In the genomic region with DNA sequence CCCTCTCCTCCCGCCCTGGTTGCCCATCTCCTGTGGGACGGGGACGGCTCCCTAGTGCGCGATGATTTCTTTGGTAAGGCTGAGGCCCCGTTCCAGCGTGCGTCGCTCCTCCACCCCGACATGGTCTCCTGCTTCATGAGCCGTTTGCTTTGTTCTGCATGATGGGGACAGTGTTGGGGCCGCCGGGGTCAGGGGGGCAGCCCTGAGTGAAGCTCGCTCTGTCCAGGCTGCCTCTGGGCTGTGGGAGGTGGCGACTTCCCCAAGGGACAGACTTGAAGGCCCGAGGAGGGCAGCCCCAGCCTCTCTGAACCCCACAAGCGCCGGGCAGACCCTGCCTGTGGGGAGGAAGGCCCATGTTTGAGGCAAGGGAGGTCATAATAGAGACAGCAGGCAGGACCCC, we compare ENCODE assay signal across 25 cellular contexts.
"Had no signal": no experiment of that assay in that cellular context is flagged by ENCODE, and none has a peak within 500 bp of the region (broad histone marks: within the 10 kb centered on the region; RNA-seq: fewer than 3 reads in every experiment).

No MANE protein-coding gene starts in this region.

- H3K4me3 ChIP-seq: adrenal gland, MG63, SJCRH30 had no signal

- H3K4me1 ChIP-seq: adrenal gland, SJCRH30 had no signal

- ATAC-seq: activated CD4-positive, CD25-positive, alpha-beta regulatory T cell treated with anti-CD3 and anti-CD28 coated beads, Interleukin-2, amount 50 U/mL, for 24 hours had no signal

- DNase-seq: activated CD4-positive, alpha-beta T cell treated with anti-CD3 and anti-CD28 coated beads for 48 hours; activated CD4-positive, alpha-beta T cell treated with anti-CD3 and anti-CD28 coated beads, Interleukin-2, amount 50 U/mL, for 48 hours; activated effector memory CD4-positive, alpha-beta T cell treated with Interleukin-2 at 50 U/mL for 16 hours; activated naive CD4-positive, alpha-beta T cell treated with Interleukin-2 at 50 U/mL for 16 hours; activated T-cell treated with anti-CD3 and anti-CD28 coated beads, Interleukin-2, amount 50 U/mL, for 24 hours; anterior cingulate cortex; cerebellar nuclear complex; MG63; MV-4-11; NCI-H1092 treated with DMSO at 0.1 percent for 48 hours; NCI-H1417 treated with DMSO at 0.1 percent for 48 hours; NCI-H1694 treated with DMSO at 0.1 percent for 48 hours; NCI-H2029 treated with DMSO at 0.1 percent for 48 hours; NCI-H345; NCI-H510A; NCI-H526 treated with DMSO at 0.1 percent for 48 hours; NCI-H82; Right ventricle myocardium superior; SJCRH30; SK-N-SH had no signal

- H3K9me3 ChIP-seq: adrenal gland, MG63, Peyer's patch, SJCRH30, SK-N-SH had no signal

- H3K27ac ChIP-seq: adrenal gland, SJCRH30 had no signal

- H3K4me2 ChIP-seq: SK-N-SH had no signal

- H3K9ac ChIP-seq: SK-N-SH had no signal

- H3K36me3 Mint-ChIP-seq: activated naive CD8-positive, alpha-beta T cell had no signal

- H3K4me3 Mint-ChIP-seq: activated naive CD8-positive, alpha-beta T cell; activated T-cell treated with anti-CD3 and anti-CD28 coated beads, Interleukin-2, amount 50 U/mL, for 24 hours; activated T-helper 1 cell treated with anti-CD3 and anti-CD28 coated beads, Interleukin-12 subunit alpha, Interleukin-12 subunit beta, Interleukin-2, Interleukin-4 antibody, amounts not matched to agents 30 ng/mL and 10 ng/mL and 1 ng/mL, durations not matched to agents 14 hours and 24 hours and 36 hours had no signal

- H3K27ac Mint-ChIP-seq: activated naive CD8-positive, alpha-beta T cell; activated T-cell treated with anti-CD3 and anti-CD28 coated beads, Interleukin-2, amount 50 U/mL, for 24 hours; activated T-helper 1 cell treated with anti-CD3 and anti-CD28 coated beads, Interleukin-12 subunit alpha, Interleukin-12 subunit beta, Interleukin-2, Interleukin-4 antibody, amounts not matched to agents 30 ng/mL and 10 ng/mL and 1 ng/mL, durations not matched to agents 14 hours and 24 hours and 36 hours had no signal

- H3K27me3 ChIP-seq: adrenal gland, MG63, Peyer's patch, SJCRH30 had no signal

- H3K27me3 Mint-ChIP-seq: activated naive CD8-positive, alpha-beta T cell; activated T-cell treated with anti-CD3 and anti-CD28 coated beads, Interleukin-2, amount 50 U/mL, for 24 hours had no signal

- H3K9me3 Mint-ChIP-seq: activated T-cell treated with anti-CD3 and anti-CD28 coated beads, Interleukin-2, amount 50 U/mL, for 24 hours; activated T-helper 1 cell treated with anti-CD3 and anti-CD28 coated beads, Interleukin-12 subunit alpha, Interleukin-12 subunit beta, Interleukin-2, Interleukin-4 antibody, amounts not matched to agents 30 ng/mL and 10 ng/mL and 1 ng/mL, durations not matched to agents 14 hours and 24 hours and 36 hours had no signal
